12 cellular contexts compared by ENCODE assay signal in the genomic region with DNA sequence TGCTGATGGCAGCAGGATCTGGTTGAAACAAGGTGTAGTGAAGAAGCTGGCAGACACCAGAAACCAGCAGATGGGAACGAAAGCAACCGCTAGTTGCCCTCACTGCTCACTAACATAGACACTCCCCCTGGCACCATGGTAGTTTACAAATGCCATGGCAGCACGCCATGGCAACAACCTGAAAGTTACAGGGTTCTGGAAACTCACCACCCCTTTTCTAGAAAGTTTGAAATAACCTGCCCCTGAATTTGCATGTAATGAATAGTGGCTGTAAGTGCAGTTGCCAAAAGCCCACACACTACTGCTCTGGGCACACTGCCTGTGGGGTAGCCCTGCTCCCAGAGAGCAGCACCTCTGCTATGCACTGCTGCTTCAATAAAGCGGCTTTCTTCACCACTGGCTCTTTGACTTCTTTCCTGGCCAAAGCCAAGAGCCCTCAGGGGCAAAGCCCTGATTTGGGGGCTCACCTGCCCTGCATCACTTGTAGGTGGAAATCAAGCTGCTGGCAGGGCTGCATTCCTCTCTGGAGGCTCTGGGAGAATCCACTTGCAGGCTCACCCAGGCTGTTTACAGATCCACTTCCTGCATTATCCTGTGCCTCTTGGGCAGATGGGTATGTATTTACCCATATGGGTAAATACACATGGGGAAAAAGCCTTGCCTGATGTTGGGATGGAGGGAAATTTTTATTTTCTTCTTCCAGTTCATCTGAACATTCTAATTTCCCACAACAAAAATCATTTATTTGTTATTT. TPM values are rescaled to one million over a fixed set of nuclear protein-coding genes. Genes with fewer than 3 reads are reported as not detected.
DNase-seq lines count a peak whose midpoint lies in the region; ATAC-seq and TF ChIP-seq lines count a peak whose summit lies in the region.
"Had no signal": no experiment of that assay in that cellular context is flagged by ENCODE, and none has a peak within 500 bp of the region (broad histone marks: within the 10 kb centered on the region; RNA-seq: fewer than 3 reads in every experiment).

No MANE protein-coding gene starts in this region.

- H3K4me3 Mint-ChIP-seq in endothelial cell (ENCODE audit: unreplicated experiment) = no peak overlapping the region
- H3K4me3 Mint-ChIP-seq in HFFc6 = no peak overlapping the region
- H3K4me3 Mint-ChIP-seq: IgD-negative memory B cell had no signal

- H3K27ac Mint-ChIP-seq in endothelial cell (ENCODE audit: unreplicated experiment) (peak overlapping the region; percentile 30), HFFc6 (no peak overlapping the region)

- DNase-seq in Right ventricle myocardium superior = no peak
- DNase-seq in right cardiac atrium = no peak
- peak; percentile 43 for DNase-seq in NAMALWA (ENCODE audit: low spot score)
- DNase-seq in endothelial cell (ENCODE audit: low spot score) = no peak
- no peak for DNase-seq in tibial artery
- no peak for DNase-seq in NOMO-1 treated with dmso at 0.1 percent for 144 hours (lab: John Stamatoyannopoulos, UW; ENCODE audit: unreplicated experiment)
- DNase-seq in GDM1 (lab: John Stamatoyannopoulos, UW) = no peak
- no peak for DNase-seq in HFFc6

- H3K27ac ChIP-seq in right cardiac atrium (ENCODE audit: low read length) (no peak overlapping the region), tibial artery (peak overlapping the region; percentile 32 to 72)

- H3K4me3 ChIP-seq in right cardiac atrium (ENCODE audit: low read length) (no peak overlapping the region), tibial artery (no peak overlapping the region)

- WGBS in right cardiac atrium = 68% methylated on average over 4 of the region's 4 CpGs

- no peaks in the 10 kb centered on the region for H3K27me3 ChIP-seq in right cardiac atrium (ENCODE audit: control insufficient read depth, insufficient read depth)
- no peaks in the 10 kb centered on the region for H3K27me3 ChIP-seq in tibial artery

- H3K4me1 Mint-ChIP-seq in endothelial cell (ENCODE audit: unreplicated experiment) = peaks cover 38% of the 10 kb centered on the region
- peaks cover 2% of the 10 kb centered on the region for H3K4me1 Mint-ChIP-seq in HFFc6 (ENCODE audit: low read depth)

- intact Hi-C loops in Right ventricle myocardium superior (cut with DNase I) = no loop called here
- intact Hi-C loops in right cardiac atrium (cut with DNase I) = loop anchor here in 1 of 4 donors (10.0 kb wide), 1 partner anchor 186 kb away; a partner anchor contains a TSS
- intact Hi-C loops in tibial artery (cut with DNase I; ENCODE audit: low total_unique reads) = no loop called here

- no peaks in the 10 kb centered on the region for H3K4me1 ChIP-seq in right cardiac atrium (ENCODE audit: control insufficient read depth, insufficient read depth, low read length)
- H3K4me1 ChIP-seq in tibial artery = peaks cover 0 to 27% (median 16%) of the 10 kb centered on the region in 4 donors

- ATAC-seq in Right ventricle myocardium superior (ENCODE audit: poor library complexity) = peak; percentile 20
- no peak for ATAC-seq in right cardiac atrium

- H3K9me3 Mint-ChIP-seq in endothelial cell (ENCODE audit: unreplicated experiment) (no peaks in the 10 kb centered on the region), HFFc6 (no peaks in the 10 kb centered on the region)
- H3K9me3 Mint-ChIP-seq: IgD-negative memory B cell had no signal

- no peaks in the 10 kb centered on the region for H3K36me3 ChIP-seq in tibial artery

- TF ChIP-seq CTCF in endothelial cell (IDR thresholded peaks at IDR 0.05; ENCODE audit: unreplicated experiment) (no peak), tibial artery (IDR thresholded peaks at IDR 0.05) (no peak), HFFc6 (IDR thresholded peaks at IDR 0.05) (no peak)

- H3K36me3 Mint-ChIP-seq in endothelial cell (ENCODE audit: low read depth, unreplicated experiment) (peaks cover 5% of the 10 kb centered on the region), HFFc6 (ENCODE audit: low read depth) (no peaks in the 10 kb centered on the region)

- H3K9me3 ChIP-seq in right cardiac atrium (ENCODE audit: control insufficient read depth, low read length) (no peaks in the 10 kb centered on the region), tibial artery (no peaks in the 10 kb centered on the region)

- H3K27me3 Mint-ChIP-seq in endothelial cell (ENCODE audit: unreplicated experiment) = peaks cover 6% of the 10 kb centered on the region
- peaks cover 27% of the 10 kb centered on the region for H3K27me3 Mint-ChIP-seq in HFFc6 (ENCODE audit: insufficient read depth)

RNA-seq across cellular contexts. Expression of a gene that starts 2.0 kb away (rescaled TPM):
- total RNA-seq in Right ventricle myocardium superior (not detected), right cardiac atrium (not detected), endothelial cell (ENCODE audit: unreplicated experiment) (1.5 TPM)
- not detected for polyA plus RNA-seq in right cardiac atrium
- not detected for total RNA-seq in HFFc6 (2021; fragmentation: NEBNext Ultra II Directional; extraction: Animal tissue kit (Norgen Biotek cat#: 25700))
- total RNA-seq: activated CD8-positive, alpha-beta memory T cell treated with anti-CD3 and anti-CD28 coated beads for 36 hours; fibroblast of lung; pulmonary artery endothelial cell had no signal
- polyA plus RNA-seq: fibroblast of lung had no signal

RNA-seq across cellular contexts. Expression of a gene that starts 57.5 kb away (rescaled TPM):
- 2.4 TPM for total RNA-seq in Right ventricle myocardium superior
- 1 to 10 TPM in 2 of 4 donors, under 1 TPM in 2; 0.69 to 1.2 (median 0.94) TPM for total RNA-seq in right cardiac atrium
- polyA plus RNA-seq in right cardiac atrium = 1.2 TPM
- 15.9 TPM for total RNA-seq in endothelial cell (ENCODE audit: unreplicated experiment)
- not detected for total RNA-seq in HFFc6 (2021; fragmentation: NEBNext Ultra II Directional; extraction: Animal tissue kit (Norgen Biotek cat#: 25700))
- total RNA-seq: fibroblast of lung had no signal
- polyA plus RNA-seq: fibroblast of lung, IgD-negative memory B cell had no signal
